ENCODE assay signal across 16 cellular contexts in genomic region chr3:12559520-12559919, GRCh38. TPM values are rescaled to one million over a fixed set of nuclear protein-coding genes. Genes with fewer than 3 reads are reported as not detected.
DNase-seq lines count a peak whose midpoint lies in the region; ATAC-seq, FAIRE-seq and TF ChIP-seq lines count a peak whose summit lies in the region.
"Had no signal": no experiment of that assay in that cellular context is flagged by ENCODE, and none has a peak within 500 bp of the region (broad histone marks: within the 10 kb centered on the region; RNA-seq: fewer than 3 reads in every experiment).

No MANE protein-coding gene starts in this region.

- H3K4me3 Mint-ChIP-seq in CD4-positive, CD25-positive, alpha-beta regulatory T cell, result peak overlapping the region in 3 of 4 donors; percentile 5 to 93 (median 74)
- H3K4me3 Mint-ChIP-seq in Caco-2 (ENCODE audit: unreplicated experiment) (peak overlapping the region; percentile 8), activated B cell treated with CpG ODN at 0.5 μM for 24 hours (peak overlapping the region; percentile 35), natural killer cell (peak overlapping the region; percentile 40)

- peaks cover 60% of the 10 kb centered on the region for H3K4me1 ChIP-seq in CD4-positive, CD25-positive, alpha-beta regulatory T cell (ENCODE audit: control insufficient read depth, insufficient read depth, low read length, poor library complexity, severe bottlenecking)
- H3K4me1 ChIP-seq in Caco-2 (peaks cover 24% of the 10 kb centered on the region), pancreas (peaks cover 24 to 39% (median 31%) of the 10 kb centered on the region in 3 donors)

- peaks cover 40 to 73% (median 55%) of the 10 kb centered on the region in 4 donors for H3K4me1 Mint-ChIP-seq in CD4-positive, CD25-positive, alpha-beta regulatory T cell
- peaks cover 26% of the 10 kb centered on the region for H3K4me1 Mint-ChIP-seq in Caco-2 (ENCODE audit: low read depth, unreplicated experiment)
- peaks cover 61% of the 10 kb centered on the region for H3K4me1 Mint-ChIP-seq in activated B cell treated with CpG ODN at 0.5 μM for 24 hours
- peaks cover 63 to 66% of the 10 kb centered on the region in 2 donors for H3K4me1 Mint-ChIP-seq in natural killer cell

- TF ChIP-seq CTCF in Caco-2 (IDR thresholded peaks at IDR 0.05; ENCODE audit: insufficient read depth in 1 of 2, low read depth in 1 of 2, low read length in 1 of 2, severe bottlenecking in 1 of 2, unreplicated experiment in 1 of 2) (no peak), activated B cell treated with CpG ODN at 0.5 μM for 24 hours (IDR thresholded peaks at IDR 0.05) (no peak), natural killer cell (IDR thresholded peaks at IDR 0.05) (no peak), pancreas (IDR thresholded peaks at IDR 0.05) (no peak)

- H3K36me3 ChIP-seq in CD4-positive, CD25-positive, alpha-beta regulatory T cell (ENCODE audit: control insufficient read depth, insufficient read depth, low read length), result peaks cover 2% of the 10 kb centered on the region
- H3K36me3 ChIP-seq in Caco-2 (ENCODE audit: control insufficient read depth, insufficient read depth, low read length) (no peaks in the 10 kb centered on the region), pancreas (no peaks in the 10 kb centered on the region)

- FAIRE-seq in pancreas (lab: Jason Lieb, UNC), result no peak

- ATAC-seq in CD4-positive, CD25-positive, alpha-beta regulatory T cell (ENCODE audit: low read depth in 2 of 2), result no peak
- ATAC-seq in activated B cell treated with CpG ODN at 0.5 μM for 24 hours (ENCODE audit: low read depth) (no peak), natural killer cell (no peak), pancreas (no peak)
- ATAC-seq: activated CD4-positive, CD25-positive, alpha-beta regulatory T cell treated with anti-CD3 and anti-CD28 coated beads, Interleukin-2, amount 50 U/mL, for 24 hours; foreskin keratinocyte; HCT116 had no signal

- intact Hi-C loops in Caco-2 (cut with micrococcal nuclease; ENCODE audit: unreplicated experiment) (no loop called here), activated B cell treated with CpG ODN at 0.5 μM for 24 hours (cut with micrococcal nuclease) (loop anchor here (5.0 kb wide), 3 partner anchors 163 to 1873 kb away; partner anchors contain the start of gene RPL32), natural killer cell (cut with micrococcal nuclease) (no loop called here), pancreas (cut with DNase I) (no loop called here)

- CTCF ChIA-PET in Caco-2 (lab: Charles Lee), result no interaction called here
- CTCF ChIA-PET in activated B cell treated with CpG ODN at 0.5 μM for 24 hours (lab: Charles Lee), result no interaction called here

- DNase-seq in CD4-positive, CD25-positive, alpha-beta regulatory T cell, result no peak
- DNase-seq in Caco-2, result no peak
- no peak for DNase-seq in activated B cell treated with CpG ODN at 0.5 μM for 24 hours
- DNase-seq in natural killer cell, result no peak
- no peak for DNase-seq in NK-92 (lab: John Stamatoyannopoulos, UW; ENCODE audit: unreplicated experiment)
- DNase-seq in ureter (ENCODE audit: low spot score), result no peak
- no peak for DNase-seq in pancreas
- DNase-seq: activated T-cell treated with anti-CD3 and anti-CD28 coated beads, Interleukin-2, amount 50 U/mL, for 1 hour; foreskin keratinocyte; immature natural killer cell; midbrain; MM.1S; NCI-H2171 had no signal

- POLR2A ChIA-PET in Caco-2 (lab: Charles Lee), result no interaction called here
- POLR2A ChIA-PET in activated B cell treated with CpG ODN at 0.5 μM for 24 hours (lab: Charles Lee), result interaction anchor here (0.7 kb wide), 1 partner anchor 104 kb away, joined by 3 read pairs; no protein-coding TSS in a partner anchor

- peaks cover 5% of the 10 kb centered on the region for H3K36me3 Mint-ChIP-seq in CD4-positive, CD25-positive, alpha-beta regulatory T cell
- H3K36me3 Mint-ChIP-seq in Caco-2 (ENCODE audit: insufficient read depth, unreplicated experiment) (peaks cover 8% of the 10 kb centered on the region), activated B cell treated with CpG ODN at 0.5 μM for 24 hours (ENCODE audit: low read depth) (peaks cover 9% of the 10 kb centered on the region), natural killer cell (no peaks in the 10 kb centered on the region)

- no peaks in the 10 kb centered on the region for H3K9me3 ChIP-seq in CD4-positive, CD25-positive, alpha-beta regulatory T cell (ENCODE audit: control insufficient read depth in 2 of 2, low read length in 2 of 2)
- no peaks in the 10 kb centered on the region for H3K9me3 ChIP-seq in Caco-2
- no peaks in the 10 kb centered on the region for H3K9me3 ChIP-seq in pancreas

- H3K27me3 ChIP-seq in CD4-positive, CD25-positive, alpha-beta regulatory T cell (ENCODE audit: control insufficient read depth, insufficient read depth, low read length), result peaks cover under 1% of the 10 kb centered on the region
- H3K27me3 ChIP-seq in Caco-2 (replicated peaks; ENCODE audit: control insufficient read depth, insufficient read depth, low read length) (no peaks in the 10 kb centered on the region), pancreas (peaks cover 0 to under 1% (median 0%) of the 10 kb centered on the region in 4 donors)
- H3K27me3 ChIP-seq: foreskin keratinocyte had no signal

- WGBS in pancreas, 2 donors, result 60 to 61% methylated on average over 3 of the region's 3 CpGs

- peak overlapping the region in 2 of 3 donors; percentile 17 to 90 for H3K27ac Mint-ChIP-seq in CD4-positive, CD25-positive, alpha-beta regulatory T cell
- H3K27ac Mint-ChIP-seq in Caco-2 (ENCODE audit: unreplicated experiment), result no peak overlapping the region
- no peak overlapping the region for H3K27ac Mint-ChIP-seq in activated B cell treated with CpG ODN at 0.5 μM for 24 hours
- H3K27ac Mint-ChIP-seq in natural killer cell, result peak overlapping the region in 1 of 2 donors; percentile 34

- H3K27me3 Mint-ChIP-seq in CD4-positive, CD25-positive, alpha-beta regulatory T cell, result peaks cover 18% of the 10 kb centered on the region
- H3K27me3 Mint-ChIP-seq in Caco-2 (ENCODE audit: insufficient read depth, unreplicated experiment) (no peaks in the 10 kb centered on the region), activated B cell treated with CpG ODN at 0.5 μM for 24 hours (peaks cover 3% of the 10 kb centered on the region), natural killer cell (ENCODE audit: low read depth in 2 of 2) (peaks cover 12 to 13% of the 10 kb centered on the region in 2 donors)

- no TSS peak for BruUV-seq in Caco-2 (replicated peaks; lab: Mats Ljungman, UMichigan)

- peaks cover 0 to 1% (median 0%) of the 10 kb centered on the region in 7 donors for H3K9me3 Mint-ChIP-seq in CD4-positive, CD25-positive, alpha-beta regulatory T cell
- H3K9me3 Mint-ChIP-seq in Caco-2 (ENCODE audit: unreplicated experiment) (no peaks in the 10 kb centered on the region), activated B cell treated with CpG ODN at 0.5 μM for 24 hours (peaks cover 2% of the 10 kb centered on the region), natural killer cell (no peaks in the 10 kb centered on the region)
- H3K9me3 Mint-ChIP-seq: immature natural killer cell had no signal

- H3K4me3 ChIP-seq in CD4-positive, CD25-positive, alpha-beta regulatory T cell (ENCODE audit: low read depth, low read length), result peak overlapping the region; percentile 40
- H3K4me3 ChIP-seq in Caco-2 (ENCODE audit: low read depth, low read length), result no peak overlapping the region
- no peak overlapping the region for H3K4me3 ChIP-seq in pancreas

- no peak overlapping the region for H3K27ac ChIP-seq in CD4-positive, CD25-positive, alpha-beta regulatory T cell (ENCODE audit: insufficient read depth, low read length, poor library complexity, severe bottlenecking)
- H3K27ac ChIP-seq in pancreas, result no peak overlapping the region
- H3K27ac ChIP-seq: foreskin keratinocyte, HL-60 had no signal

RNA-seq across cellular contexts. Expression of gene MKRN2, which starts 2.6 kb away (rescaled TPM):
- total RNA-seq in CD4-positive, CD25-positive, alpha-beta regulatory T cell, result 24.6 TPM
- polyA plus RNA-seq in CD4-positive, CD25-positive, alpha-beta regulatory T cell, result 10 to 100 TPM; 45.9 to 61.6 (median 54.0) TPM
- 22.4 and 25.2 TPM in 2 replicates for total RNA-seq in Caco-2 (2022)
- total RNA-seq in activated B cell treated with CpG ODN at 0.5 μM for 24 hours, result 22.2 and 22.3 TPM in 2 replicates
- total RNA-seq in natural killer cell, result 10 to 100 TPM; 23.9 to 31.7 (median 29.4) TPM
- total RNA-seq in ureter, result 24.5 TPM
- 10 to 100 TPM; 11.8 to 17.0 (median 13.9) TPM for total RNA-seq in pancreas
- 10 to 100 TPM in 1 of 2 donors, 1 to 10 TPM in 1; 8.5 to 11.8 TPM for polyA plus RNA-seq in pancreas

RNA-seq across cellular contexts. Expression of gene MKRN2OS, which starts 14.2 kb away (rescaled TPM):
- not detected for total RNA-seq in CD4-positive, CD25-positive, alpha-beta regulatory T cell
- under 1 TPM in 1 of 4 donors, not detected in 3; 0.21 TPM for polyA plus RNA-seq in CD4-positive, CD25-positive, alpha-beta regulatory T cell
- total RNA-seq in Caco-2 (2022) (1.6 and 1.7 TPM in 2 replicates), activated B cell treated with CpG ODN at 0.5 μM for 24 hours (not detected in 2 replicates), natural killer cell (not detected), ureter (2.3 TPM), pancreas (1 to 10 TPM; 1.5 to 3.9 (median 2.4) TPM)
- polyA plus RNA-seq in pancreas, result 1 to 10 TPM; 1.9 to 3.2 TPM
- polyA plus RNA-seq: immature natural killer cell had no signal

Comparison
In these comparisons a context has a peak if more than half of its experiments do, and no peak if none do; other contexts are left out.
1. H3K27ac Mint-ChIP-seq: peak in CD4-positive, CD25-positive, alpha-beta regulatory T cell (2 of 3); none in Caco-2 (single experiment) and activated B cell treated with CpG ODN at 0.5 μM for 24 hours (single experiment).
2. H3K4me3 Mint-ChIP-seq: peak in every context shown above with its lines; median percentile 74 in CD4-positive, CD25-positive, alpha-beta regulatory T cell; 40 in natural killer cell; 35 in activated B cell treated with CpG ODN at 0.5 μM for 24 hours; 8 in Caco-2.